Comparison of ENCODE assay signal across 2 cellular contexts in the genomic region with DNA sequence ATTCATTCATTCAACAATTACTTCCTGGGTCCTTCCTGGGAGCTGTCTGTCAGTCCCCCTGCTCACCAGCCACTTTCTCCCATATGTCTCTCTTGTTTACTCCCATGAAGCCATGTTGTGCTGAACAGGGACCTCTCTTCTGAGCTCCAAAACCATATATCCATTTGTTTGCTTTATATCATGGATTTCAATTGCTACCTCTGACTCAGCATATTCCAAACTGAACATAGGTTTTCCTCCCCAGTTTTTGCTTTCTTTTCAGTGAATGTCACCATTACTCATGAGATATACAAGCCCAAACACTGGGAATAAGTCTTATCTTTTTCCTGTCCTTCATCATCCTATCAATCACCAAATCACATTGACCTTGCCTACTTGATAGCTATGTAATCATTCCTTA.
TF ChIP-seq lines count a peak whose summit lies in the region.

No MANE protein-coding gene starts in this region.

TF ChIP-seq in HepG2, 621 proteins besides CTCF, POLR2A, EP300 and RAD21 (continued from another document):
- TF ChIP-seq MAF1 (CRISPR knock-in tag; IDR thresholded peaks at IDR 0.05; ENCODE audit: borderline replicate concordance) = no peak
- TF ChIP-seq, protein P1, sequence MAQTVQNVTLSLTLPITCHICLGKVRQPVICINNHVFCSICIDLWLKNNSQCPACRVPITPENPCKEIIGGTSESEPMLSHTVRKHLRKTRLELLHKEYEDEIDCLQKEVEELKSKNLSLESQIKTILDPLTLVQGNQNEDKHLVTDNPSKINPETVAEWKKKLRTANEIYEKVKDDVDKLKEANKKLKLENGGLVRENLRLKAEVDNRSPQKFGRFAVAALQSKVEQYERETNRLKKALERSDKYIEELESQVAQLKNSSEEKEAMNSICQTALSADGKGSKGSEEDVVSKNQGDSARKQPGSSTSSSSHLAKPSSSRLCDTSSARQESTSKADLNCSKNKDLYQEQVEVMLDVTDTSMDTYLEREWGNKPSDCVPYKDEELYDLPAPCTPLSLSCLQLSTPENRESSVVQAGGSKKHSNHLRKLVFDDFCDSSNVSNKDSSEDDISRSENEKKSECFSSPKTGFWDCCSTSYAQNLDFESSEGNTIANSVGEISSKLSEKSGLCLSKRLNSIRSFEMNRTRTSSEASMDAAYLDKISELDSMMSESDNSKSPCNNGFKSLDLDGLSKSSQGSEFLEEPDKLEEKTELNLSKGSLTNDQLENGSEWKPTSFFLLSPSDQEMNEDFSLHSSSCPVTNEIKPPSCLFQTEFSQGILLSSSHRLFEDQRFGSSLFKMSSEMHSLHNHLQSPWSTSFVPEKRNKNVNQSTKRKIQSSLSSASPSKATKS (CRISPR knock-in tag; IDR thresholded peaks at IDR 0.05) = no peak
- peak; percentile 29 to 77; a peak in 2 of 4 replicates for TF ChIP-seq MAFK (conservative IDR thresholded peaks at IDR 0.05 in 1 of 2, IDR thresholded peaks at IDR 0.05 in 1 of 2; ENCODE audit: low read length in 2 of 2)
- no peak for TF ChIP-seq RORA (CRISPR knock-in tag; IDR thresholded peaks at IDR 0.05)
TF ChIP-seq in HepG2: peak in this region for 2.

TF ChIP-seq in K562, 482 proteins besides CTCF, POLR2A, EP300 and RAD21 (continued from another document and continues in another):
- TF ChIP-seq, protein P2, sequence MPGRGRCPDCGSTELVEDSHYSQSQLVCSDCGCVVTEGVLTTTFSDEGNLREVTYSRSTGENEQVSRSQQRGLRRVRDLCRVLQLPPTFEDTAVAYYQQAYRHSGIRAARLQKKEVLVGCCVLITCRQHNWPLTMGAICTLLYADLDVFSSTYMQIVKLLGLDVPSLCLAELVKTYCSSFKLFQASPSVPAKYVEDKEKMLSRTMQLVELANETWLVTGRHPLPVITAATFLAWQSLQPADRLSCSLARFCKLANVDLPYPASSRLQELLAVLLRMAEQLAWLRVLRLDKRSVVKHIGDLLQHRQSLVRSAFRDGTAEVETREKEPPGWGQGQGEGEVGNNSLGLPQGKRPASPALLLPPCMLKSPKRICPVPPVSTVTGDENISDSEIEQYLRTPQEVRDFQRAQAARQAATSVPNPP (IDR thresholded peaks at IDR 0.05; ENCODE audit: borderline replicate concordance, insufficient read depth, insufficient read length) = no peak
- no peak for TF ChIP-seq ZNF24 (IDR thresholded peaks at IDR 0.05)
- TF ChIP-seq, protein P3, sequence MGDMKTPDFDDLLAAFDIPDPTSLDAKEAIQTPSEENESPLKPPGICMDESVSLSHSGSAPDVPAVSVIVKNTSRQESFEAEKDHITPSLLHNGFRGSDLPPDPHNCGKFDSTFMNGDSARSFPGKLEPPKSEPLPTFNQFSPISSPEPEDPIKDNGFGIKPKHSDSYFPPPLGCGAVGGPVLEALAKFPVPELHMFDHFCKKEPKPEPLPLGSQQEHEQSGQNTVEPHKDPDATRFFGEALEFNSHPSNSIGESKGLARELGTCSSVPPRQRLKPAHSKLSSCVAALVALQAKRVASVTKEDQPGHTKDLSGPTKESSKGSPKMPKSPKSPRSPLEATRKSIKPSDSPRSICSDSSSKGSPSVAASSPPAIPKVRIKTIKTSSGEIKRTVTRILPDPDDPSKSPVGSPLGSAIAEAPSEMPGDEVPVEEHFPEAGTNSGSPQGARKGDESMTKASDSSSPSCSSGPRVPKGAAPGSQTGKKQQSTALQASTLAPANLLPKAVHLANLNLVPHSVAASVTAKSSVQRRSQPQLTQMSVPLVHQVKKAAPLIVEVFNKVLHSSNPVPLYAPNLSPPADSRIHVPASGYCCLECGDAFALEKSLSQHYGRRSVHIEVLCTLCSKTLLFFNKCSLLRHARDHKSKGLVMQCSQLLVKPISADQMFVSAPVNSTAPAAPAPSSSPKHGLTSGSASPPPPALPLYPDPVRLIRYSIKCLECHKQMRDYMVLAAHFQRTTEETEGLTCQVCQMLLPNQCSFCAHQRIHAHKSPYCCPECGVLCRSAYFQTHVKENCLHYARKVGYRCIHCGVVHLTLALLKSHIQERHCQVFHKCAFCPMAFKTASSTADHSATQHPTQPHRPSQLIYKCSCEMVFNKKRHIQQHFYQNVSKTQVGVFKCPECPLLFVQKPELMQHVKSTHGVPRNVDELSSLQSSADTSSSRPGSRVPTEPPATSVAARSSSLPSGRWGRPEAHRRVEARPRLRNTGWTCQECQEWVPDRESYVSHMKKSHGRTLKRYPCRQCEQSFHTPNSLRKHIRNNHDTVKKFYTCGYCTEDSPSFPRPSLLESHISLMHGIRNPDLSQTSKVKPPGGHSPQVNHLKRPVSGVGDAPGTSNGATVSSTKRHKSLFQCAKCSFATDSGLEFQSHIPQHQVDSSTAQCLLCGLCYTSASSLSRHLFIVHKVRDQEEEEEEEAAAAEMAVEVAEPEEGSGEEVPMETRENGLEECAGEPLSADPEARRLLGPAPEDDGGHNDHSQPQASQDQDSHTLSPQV (IDR thresholded peaks at IDR 0.05) = no peak
- TF ChIP-seq RBM15 (IDR thresholded peaks at IDR 0.05; ENCODE audit: insufficient read depth, low read length) = no peak
- no peak for TF ChIP-seq ZNF239 (CRISPR knock-in tag; IDR thresholded peaks at IDR 0.05)
- TF ChIP-seq, protein P4, sequence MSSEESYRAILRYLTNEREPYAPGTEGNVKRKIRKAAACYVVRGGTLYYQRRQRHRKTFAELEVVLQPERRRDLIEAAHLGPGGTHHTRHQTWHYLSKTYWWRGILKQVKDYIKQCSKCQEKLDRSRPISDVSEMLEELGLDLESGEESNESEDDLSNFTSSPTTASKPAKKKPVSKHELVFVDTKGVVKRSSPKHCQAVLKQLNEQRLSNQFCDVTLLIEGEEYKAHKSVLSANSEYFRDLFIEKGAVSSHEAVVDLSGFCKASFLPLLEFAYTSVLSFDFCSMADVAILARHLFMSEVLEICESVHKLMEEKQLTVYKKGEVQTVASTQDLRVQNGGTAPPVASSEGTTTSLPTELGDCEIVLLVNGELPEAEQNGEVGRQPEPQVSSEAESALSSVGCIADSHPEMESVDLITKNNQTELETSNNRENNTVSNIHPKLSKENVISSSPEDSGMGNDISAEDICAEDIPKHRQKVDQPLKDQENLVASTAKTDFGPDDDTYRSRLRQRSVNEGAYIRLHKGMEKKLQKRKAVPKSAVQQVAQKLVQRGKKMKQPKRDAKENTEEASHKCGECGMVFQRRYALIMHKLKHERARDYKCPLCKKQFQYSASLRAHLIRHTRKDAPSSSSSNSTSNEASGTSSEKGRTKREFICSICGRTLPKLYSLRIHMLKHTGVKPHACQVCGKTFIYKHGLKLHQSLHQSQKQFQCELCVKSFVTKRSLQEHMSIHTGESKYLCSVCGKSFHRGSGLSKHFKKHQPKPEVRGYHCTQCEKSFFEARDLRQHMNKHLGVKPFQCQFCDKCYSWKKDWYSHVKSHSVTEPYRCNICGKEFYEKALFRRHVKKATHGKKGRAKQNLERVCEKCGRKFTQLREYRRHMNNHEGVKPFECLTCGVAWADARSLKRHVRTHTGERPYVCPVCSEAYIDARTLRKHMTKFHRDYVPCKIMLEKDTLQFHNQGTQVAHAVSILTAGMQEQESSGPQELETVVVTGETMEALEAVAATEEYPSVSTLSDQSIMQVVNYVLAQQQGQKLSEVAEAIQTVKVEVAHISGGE (CRISPR knock-in tag; IDR thresholded peaks at IDR 0.05) = no peak
- no peak for TF ChIP-seq SMC3 (conservative IDR thresholded peaks at IDR 0.05; ENCODE audit: insufficient read depth, low read depth, low read length)
- TF ChIP-seq, protein P5, sequence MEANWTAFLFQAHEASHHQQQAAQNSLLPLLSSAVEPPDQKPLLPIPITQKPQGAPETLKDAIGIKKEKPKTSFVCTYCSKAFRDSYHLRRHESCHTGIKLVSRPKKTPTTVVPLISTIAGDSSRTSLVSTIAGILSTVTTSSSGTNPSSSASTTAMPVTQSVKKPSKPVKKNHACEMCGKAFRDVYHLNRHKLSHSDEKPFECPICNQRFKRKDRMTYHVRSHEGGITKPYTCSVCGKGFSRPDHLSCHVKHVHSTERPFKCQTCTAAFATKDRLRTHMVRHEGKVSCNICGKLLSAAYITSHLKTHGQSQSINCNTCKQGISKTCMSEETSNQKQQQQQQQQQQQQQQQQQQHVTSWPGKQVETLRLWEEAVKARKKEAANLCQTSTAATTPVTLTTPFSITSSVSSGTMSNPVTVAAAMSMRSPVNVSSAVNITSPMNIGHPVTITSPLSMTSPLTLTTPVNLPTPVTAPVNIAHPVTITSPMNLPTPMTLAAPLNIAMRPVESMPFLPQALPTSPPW (CRISPR knock-in tag; IDR thresholded peaks at IDR 0.05) = no peak
- TF ChIP-seq CCAR2 (IDR thresholded peaks at IDR 0.05; ENCODE audit: low read depth, low read length) = no peak
- TF ChIP-seq, protein P6, sequence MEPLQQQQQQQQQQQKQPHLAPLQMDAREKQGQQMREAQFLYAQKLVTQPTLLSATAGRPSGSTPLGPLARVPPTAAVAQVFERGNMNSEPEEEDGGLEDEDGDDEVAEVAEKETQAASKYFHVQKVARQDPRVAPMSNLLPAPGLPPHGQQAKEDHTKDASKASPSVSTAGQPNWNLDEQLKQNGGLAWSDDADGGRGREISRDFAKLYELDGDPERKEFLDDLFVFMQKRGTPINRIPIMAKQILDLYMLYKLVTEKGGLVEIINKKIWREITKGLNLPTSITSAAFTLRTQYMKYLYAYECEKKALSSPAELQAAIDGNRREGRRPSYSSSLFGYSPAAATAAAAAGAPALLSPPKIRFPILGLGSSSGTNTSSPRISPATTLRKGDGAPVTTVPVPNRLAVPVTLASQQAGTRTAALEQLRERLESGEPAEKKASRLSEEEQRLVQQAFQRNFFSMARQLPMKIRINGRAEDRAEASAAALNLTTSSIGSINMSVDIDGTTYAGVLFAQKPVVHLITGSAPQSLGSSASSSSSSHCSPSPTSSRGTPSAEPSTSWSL (CRISPR knock-in tag; IDR thresholded peaks at IDR 0.05; ENCODE audit: borderline replicate concordance) = no peak
- TF ChIP-seq GATAD2A (IDR thresholded peaks at IDR 0.05) = no peak
- 0 out of 2 replicates have a peak, but pooled peaks have one; percentile 7 for TF ChIP-seq ARID1B (IDR thresholded peaks at IDR 0.05)
- TF ChIP-seq TAF1 (IDR thresholded peaks at IDR 0.05; ENCODE audit: control insufficient read depth, extremely low read depth, insufficient read depth, low read length, severe bottlenecking) = no peak
- peak; percentile 88 for TF ChIP-seq C11orf30 (IDR thresholded peaks at IDR 0.05; ENCODE audit: low read depth)
- no peak for TF ChIP-seq MCM5 (IDR thresholded peaks at IDR 0.05; ENCODE audit: low read depth)
- TF ChIP-seq ADNP (tag; IDR thresholded peaks at IDR 0.05) = no peak
- TF ChIP-seq KLF13 (tag; IDR thresholded peaks at IDR 0.05; ENCODE audit: borderline replicate concordance, low read depth) = no peak
- TF ChIP-seq ZFX (CRISPR knock-in tag; IDR thresholded peaks at IDR 0.05) = no peak
- no peak for TF ChIP-seq POLR3A (IDR thresholded peaks at IDR 0.05; ENCODE audit: borderline replicate concordance, extremely low read depth, insufficient read depth, insufficient read length)
- no peak for TF ChIP-seq RBM34 (IDR thresholded peaks at IDR 0.05; ENCODE audit: borderline replicate concordance, insufficient read depth, low read length)
- no peak for TF ChIP-seq EZH2 (IDR thresholded peaks at IDR 0.05; ENCODE audit: borderline replicate concordance, low read depth, low read length)
- TF ChIP-seq PHF20 (IDR thresholded peaks at IDR 0.05; ENCODE audit: partially characterized antibody) = no peak
- no peak for TF ChIP-seq TRIM24 (IDR thresholded peaks at IDR 0.05)
- TF ChIP-seq KDM1A (IDR thresholded peaks at IDR 0.05) = no peak
- TF ChIP-seq, protein P7, sequence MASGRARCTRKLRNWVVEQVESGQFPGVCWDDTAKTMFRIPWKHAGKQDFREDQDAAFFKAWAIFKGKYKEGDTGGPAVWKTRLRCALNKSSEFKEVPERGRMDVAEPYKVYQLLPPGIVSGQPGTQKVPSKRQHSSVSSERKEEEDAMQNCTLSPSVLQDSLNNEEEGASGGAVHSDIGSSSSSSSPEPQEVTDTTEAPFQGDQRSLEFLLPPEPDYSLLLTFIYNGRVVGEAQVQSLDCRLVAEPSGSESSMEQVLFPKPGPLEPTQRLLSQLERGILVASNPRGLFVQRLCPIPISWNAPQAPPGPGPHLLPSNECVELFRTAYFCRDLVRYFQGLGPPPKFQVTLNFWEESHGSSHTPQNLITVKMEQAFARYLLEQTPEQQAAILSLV (tag; IDR thresholded peaks at IDR 0.05) = no peak
- TF ChIP-seq SMARCC2 (IDR thresholded peaks at IDR 0.05; ENCODE audit: low read depth) = no peak
- TF ChIP-seq MAFG (tag; conservative IDR thresholded peaks at IDR 0.05) = peak; percentile 92
- TF ChIP-seq, protein P8, sequence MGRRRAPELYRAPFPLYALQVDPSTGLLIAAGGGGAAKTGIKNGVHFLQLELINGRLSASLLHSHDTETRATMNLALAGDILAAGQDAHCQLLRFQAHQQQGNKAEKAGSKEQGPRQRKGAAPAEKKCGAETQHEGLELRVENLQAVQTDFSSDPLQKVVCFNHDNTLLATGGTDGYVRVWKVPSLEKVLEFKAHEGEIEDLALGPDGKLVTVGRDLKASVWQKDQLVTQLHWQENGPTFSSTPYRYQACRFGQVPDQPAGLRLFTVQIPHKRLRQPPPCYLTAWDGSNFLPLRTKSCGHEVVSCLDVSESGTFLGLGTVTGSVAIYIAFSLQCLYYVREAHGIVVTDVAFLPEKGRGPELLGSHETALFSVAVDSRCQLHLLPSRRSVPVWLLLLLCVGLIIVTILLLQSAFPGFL (CRISPR knock-in tag; IDR thresholded peaks at IDR 0.05) = no peak
- TF ChIP-seq MEIS2 (IDR thresholded peaks at IDR 0.05; ENCODE audit: partially characterized antibody) = peak; percentile 19
- TF ChIP-seq SIN3B (IDR thresholded peaks at IDR 0.05; ENCODE audit: low read depth) = no peak
- TF ChIP-seq NRF1 (conservative IDR thresholded peaks at IDR 0.05 in 1 of 2, IDR thresholded peaks at IDR 0.05 in 1 of 2) = no peak
- TF ChIP-seq CREM (IDR thresholded peaks at IDR 0.05; ENCODE audit: low read depth) = no peak
- no peak for TF ChIP-seq GATAD2B (IDR thresholded peaks at IDR 0.05; ENCODE audit: borderline replicate concordance)
- TF ChIP-seq, protein P9, sequence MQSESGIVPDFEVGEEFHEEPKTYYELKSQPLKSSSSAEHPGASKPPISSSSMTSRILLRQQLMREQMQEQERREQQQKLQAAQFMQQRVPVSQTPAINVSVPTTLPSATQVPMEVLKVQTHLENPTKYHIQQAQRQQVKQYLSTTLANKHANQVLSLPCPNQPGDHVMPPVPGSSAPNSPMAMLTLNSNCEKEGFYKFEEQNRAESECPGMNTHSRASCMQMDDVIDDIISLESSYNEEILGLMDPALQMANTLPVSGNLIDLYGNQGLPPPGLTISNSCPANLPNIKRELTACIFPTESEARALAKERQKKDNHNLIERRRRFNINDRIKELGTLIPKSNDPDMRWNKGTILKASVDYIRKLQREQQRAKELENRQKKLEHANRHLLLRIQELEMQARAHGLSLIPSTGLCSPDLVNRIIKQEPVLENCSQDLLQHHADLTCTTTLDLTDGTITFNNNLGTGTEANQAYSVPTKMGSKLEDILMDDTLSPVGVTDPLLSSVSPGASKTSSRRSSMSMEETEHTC (IDR thresholded peaks at IDR 0.05) = no peak
- TF ChIP-seq, protein P10, sequence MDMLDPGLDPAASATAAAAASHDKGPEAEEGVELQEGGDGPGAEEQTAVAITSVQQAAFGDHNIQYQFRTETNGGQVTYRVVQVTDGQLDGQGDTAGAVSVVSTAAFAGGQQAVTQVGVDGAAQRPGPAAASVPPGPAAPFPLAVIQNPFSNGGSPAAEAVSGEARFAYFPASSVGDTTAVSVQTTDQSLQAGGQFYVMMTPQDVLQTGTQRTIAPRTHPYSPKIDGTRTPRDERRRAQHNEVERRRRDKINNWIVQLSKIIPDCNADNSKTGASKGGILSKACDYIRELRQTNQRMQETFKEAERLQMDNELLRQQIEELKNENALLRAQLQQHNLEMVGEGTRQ (CRISPR knock-in tag; IDR thresholded peaks at IDR 0.05) = no peak
